In genomic region chr11:2273311-2273710, GRCh38 we compare ENCODE assay signal across 21 cellular contexts. TPM values are rescaled to one million over a fixed set of nuclear protein-coding genes. Genes with fewer than 3 reads are reported as not detected.
DNase-seq lines count a peak whose midpoint lies in the region; ATAC-seq and TF ChIP-seq lines count a peak whose summit lies in the region.
"Had no signal": no experiment of that assay in that cellular context is flagged by ENCODE, and none has a peak within 500 bp of the region (broad histone marks: within the 10 kb centered on the region; RNA-seq: fewer than 3 reads in every experiment).

No MANE protein-coding gene starts in this region.

- H3K4me1 ChIP-seq in esophagus muscularis mucosa (peaks cover 20 to 30% (median 28%) of the 10 kb centered on the region in 4 donors), vagina (peaks cover 22% of the 10 kb centered on the region)

- no peak for ATAC-seq in left ventricle myocardium superior
- no peak for ATAC-seq in GM21367 (IDR thresholded peaks at IDR 0.05; ENCODE audit: unreplicated experiment)
- ATAC-seq: GM12878, HepG2 had no signal

- TF ChIP-seq CTCF in esophagus muscularis mucosa (IDR thresholded peaks at IDR 0.05) (no peak), vagina (IDR thresholded peaks at IDR 0.05) (no peak)

- H3K27ac ChIP-seq in esophagus muscularis mucosa (replicated peaks in 1 of 4): no peak overlapping the region
- no peak overlapping the region for H3K27ac ChIP-seq in vagina
- H3K27ac ChIP-seq: BLaER1 treated with 17β-estradiol and CSF1 and Interleukin-3, amounts not matched to agents 10 nM and 100 nM had no signal

- TF ChIP-seq POLR2A in esophagus muscularis mucosa (IDR thresholded peaks at IDR 0.05; ENCODE audit: low read depth): no peak
- no peak for TF ChIP-seq POLR2A in vagina (IDR thresholded peaks at IDR 0.05)

- H3K27me3 ChIP-seq in esophagus muscularis mucosa (peaks cover 0 to 78% (median 33%) of the 10 kb centered on the region in 4 donors), vagina (peaks cover 7% of the 10 kb centered on the region)

- WGBS in esophagus muscularis mucosa: 84% methylated on average over 15 of the region's 15 CpGs

- H3K36me3 ChIP-seq in esophagus muscularis mucosa (no peaks in the 10 kb centered on the region), vagina (no peaks in the 10 kb centered on the region)
- H3K36me3 ChIP-seq: BLaER1 treated with 17β-estradiol and CSF1 and Interleukin-3, amounts not matched to agents 10 nM and 100 nM had no signal

- no peak for TF ChIP-seq EP300 in esophagus muscularis mucosa (IDR thresholded peaks at IDR 0.05)

- no peak overlapping the region for H3K4me3 ChIP-seq in esophagus muscularis mucosa
- no peak overlapping the region for H3K4me3 ChIP-seq in vagina
- H3K4me3 ChIP-seq: BLaER1 treated with 17β-estradiol and CSF1 and Interleukin-3, amounts not matched to agents 10 nM and 100 nM; GM12878 had no signal

- intact Hi-C loops in esophagus muscularis mucosa (cut with DNase I): no loop called here
- intact Hi-C loops in vagina (cut with DNase I): no loop called here
- intact Hi-C loops in left ventricle myocardium superior (cut with micrococcal nuclease): no loop called here

- H3K9me3 ChIP-seq in esophagus muscularis mucosa (no peaks in the 10 kb centered on the region), vagina (no peaks in the 10 kb centered on the region)

- peak; percentile 7 to 8 for DNase-seq in activated T-cell treated with anti-CD3 and anti-CD28 coated beads, Interleukin-2, amount 50 U/mL, for 48 hours
- no peak for DNase-seq in activated T-cell treated with anti-CD3 and anti-CD28 coated beads, Interleukin-2, amount 50 U/mL, for 1 hour
- DNase-seq in esophagus muscularis mucosa (ENCODE audit: extremely low spot score) (peak; percentile 79), retina (peak; percentile 0), vagina (ENCODE audit: extremely low spot score in 2 of 2) (peak; percentile 69 to 88), left ventricle myocardium superior (no peak), globus pallidus (ENCODE audit: low spot score) (no peak)
- DNase-seq: 8988T; AML-193; Calu3; CD4-positive, CD25-positive, alpha-beta regulatory T cell; DMS 273 treated with DMSO at 0.1 percent for 48 hours; DMS79; HCEC 1CT; HFFc6 had no signal

RNA-seq across cellular contexts. Expression of gene ASCL2, which starts 2.9 kb away (rescaled TPM):
- under 1 TPM in 3 of 4 donors, not detected in 1; 0.32 to 0.83 (median 0.42) TPM for total RNA-seq in esophagus muscularis mucosa
- total RNA-seq in vagina: 3.7 TPM
- 0.17 TPM for total RNA-seq in left ventricle myocardium superior
- total RNA-seq: Calu3, G401, GM12878, HFFc6 had no signal

RNA-seq across cellular contexts. Expression of gene C11orf21, which starts 28.4 kb away (rescaled TPM):
- total RNA-seq in esophagus muscularis mucosa: 1 to 10 TPM in 1 of 4 donors, under 1 TPM in 2, not detected in 1; 0.29 to 1.2 (median 0.83) TPM
- total RNA-seq in vagina: 8.1 TPM
- 66.5 TPM for total RNA-seq in left ventricle myocardium superior
- total RNA-seq: Calu3, G401, H1, HepG2, HFFc6 had no signal

RNA-seq across cellular contexts. Expression of gene TSPAN32, which starts 28.5 kb away (rescaled TPM):
- total RNA-seq in esophagus muscularis mucosa: 1 to 10 TPM in 2 of 4 donors, under 1 TPM in 1, not detected in 1; 0.52 to 3.5 (median 1.2) TPM
- total RNA-seq in vagina: 3.7 TPM
- total RNA-seq in left ventricle myocardium superior: 19.9 TPM
- total RNA-seq: Calu3, G401, GM12878, H1, HFFc6 had no signal

Comparison
In these comparisons a context has a peak if more than half of its experiments do, and no peak if none do; other contexts are left out.
1. DNase-seq: peak in activated T-cell treated with anti-CD3 and anti-CD28 coated beads, Interleukin-2, amount 50 U/mL, for 48 hours (2 of 2), esophagus muscularis mucosa (single experiment), retina (single experiment) and vagina (2 of 2); none in activated T-cell treated with anti-CD3 and anti-CD28 coated beads, Interleukin-2, amount 50 U/mL, for 1 hour (single experiment), left ventricle myocardium superior (single experiment) and globus pallidus (single experiment).